Comparison of ENCODE assay signal across 31 cellular contexts in the genomic region with DNA sequence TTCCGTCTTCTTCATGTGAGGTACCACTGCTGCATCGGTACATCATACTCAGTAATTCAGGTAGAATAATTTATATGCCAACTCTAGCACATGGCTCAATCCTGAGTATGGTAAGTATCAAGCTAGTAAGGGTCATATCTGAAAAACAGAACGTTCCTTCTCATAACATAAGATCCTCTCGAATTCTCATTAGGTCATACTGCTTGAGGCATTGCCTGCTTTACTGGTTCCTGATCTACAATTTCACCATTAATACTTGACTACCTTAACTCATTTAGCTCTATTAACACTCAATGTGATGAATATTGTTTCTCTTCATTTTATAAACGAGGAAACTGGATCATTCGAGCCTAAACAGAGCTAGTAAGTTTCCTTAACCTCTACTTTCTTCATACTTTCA.
"Had no signal": no experiment of that assay in that cellular context is flagged by ENCODE, and none has a peak within 500 bp of the region (broad histone marks: within the 10 kb centered on the region; RNA-seq: fewer than 3 reads in every experiment).

No MANE protein-coding gene starts in this region.

- H3K4me3 Mint-ChIP-seq: activated CD4-positive, alpha-beta T cell treated with anti-CD3 and anti-CD28 coated beads, Interleukin-2, amount 10 ng/mL, durations not matched to agents 24 days and 14 days; activated CD8-positive, alpha-beta T cell treated with anti-CD3 and anti-CD28 coated beads for 36 hours; activated naive CD8-positive, alpha-beta T cell treated with anti-CD3 and anti-CD28 coated beads for 36 hours; activated T-cell treated with anti-CD3 and anti-CD28 coated beads, Interleukin-2, amount 50 U/mL, for 72 hours; activated T-helper 17 cell treated with anti-CD3 and anti-CD28 coated beads, Interleukin-2, amount 50 U/mL, for 72 hours; central memory CD8-positive, alpha-beta T cell; T-helper 1 cell treated with Interleukin-12 subunit alpha and Interleukin-12 subunit beta and Interleukin-4 antibody, amounts not matched to agents 30 μg/mL and 1 μg/mL, for 36 hours; T-helper 2 cell treated with Interferon-gamma antibody and Interleukin-4, amounts not matched to agents 5 μg/mL and 100 μg/mL, for 36 hours had no signal

- H3K27ac Mint-ChIP-seq: activated CD4-positive, alpha-beta T cell treated with anti-CD3 and anti-CD28 coated beads, Interleukin-2, amount 10 ng/mL, durations not matched to agents 24 days and 14 days; activated CD8-positive, alpha-beta T cell treated with anti-CD3 and anti-CD28 coated beads for 36 hours; activated naive CD8-positive, alpha-beta T cell treated with anti-CD3 and anti-CD28 coated beads for 36 hours; activated T-cell treated with anti-CD3 and anti-CD28 coated beads, Interleukin-2, amount 50 U/mL, for 72 hours; activated T-helper 17 cell treated with anti-CD3 and anti-CD28 coated beads, Interleukin-2, amount 50 U/mL, for 72 hours; T-helper 1 cell treated with Interleukin-12 subunit alpha and Interleukin-12 subunit beta and Interleukin-4 antibody, amounts not matched to agents 30 μg/mL and 1 μg/mL, for 36 hours; T-helper 2 cell treated with Interferon-gamma antibody and Interleukin-4, amounts not matched to agents 5 μg/mL and 100 μg/mL, for 36 hours had no signal

- H3K36me3 ChIP-seq: brain microvascular endothelial cell, cardiac muscle cell, SJCRH30 had no signal

- H3K4me1 ChIP-seq: SJCRH30 had no signal

- ATAC-seq: activated CD8-positive, alpha-beta T cell treated with anti-CD3 and anti-CD28 coated beads for 36 hours; activated T-cell treated with anti-CD3 and anti-CD28 coated beads, Interleukin-2, amount 50 U/mL, for 72 hours; activated T-helper 17 cell treated with anti-CD3 and anti-CD28 coated beads, Interleukin-2, amount 50 U/mL, for 72 hours had no signal

- H3K4me3 ChIP-seq: cardiac muscle cell, SJCRH30, SK-N-MC had no signal

- H3K9me3 ChIP-seq: SJCRH30 had no signal

- H3K4me1 Mint-ChIP-seq: activated CD4-positive, alpha-beta T cell treated with anti-CD3 and anti-CD28 coated beads, Interleukin-2, amount 10 ng/mL, durations not matched to agents 24 days and 14 days; activated naive CD8-positive, alpha-beta T cell treated with anti-CD3 and anti-CD28 coated beads for 36 hours; activated T-helper 17 cell treated with anti-CD3 and anti-CD28 coated beads, Interleukin-2, amount 50 U/mL, for 72 hours; central memory CD8-positive, alpha-beta T cell had no signal

- H3K27me3 Mint-ChIP-seq: activated CD4-positive, alpha-beta T cell treated with anti-CD3 and anti-CD28 coated beads, Interleukin-2, amount 10 ng/mL, durations not matched to agents 24 days and 14 days; activated CD8-positive, alpha-beta T cell treated with anti-CD3 and anti-CD28 coated beads for 36 hours; activated naive CD8-positive, alpha-beta T cell treated with anti-CD3 and anti-CD28 coated beads for 36 hours; activated T-helper 17 cell treated with anti-CD3 and anti-CD28 coated beads, Interleukin-2, amount 50 U/mL, for 72 hours; central memory CD8-positive, alpha-beta T cell had no signal

- H3K27me3 ChIP-seq: brain microvascular endothelial cell, cardiac muscle cell, SJCRH30 had no signal

- DNase-seq: activated CD4-positive, alpha-beta T cell treated with anti-CD3 and anti-CD28 coated beads, Interleukin-2, amount 10 ng/mL, durations not matched to agents 24 days and 14 days; activated CD4-positive, alpha-beta T cell treated with anti-CD3 and anti-CD28 coated beads, Interleukin-2, amount 50 U/mL, for 4 hours; activated CD8-positive, alpha-beta T cell treated with anti-CD3 and anti-CD28 coated beads for 36 hours; activated effector memory CD4-positive, alpha-beta T cell treated with anti-CD3 and anti-CD28 coated beads, Interleukin-2, amount 50 U/mL, for 16 hours; activated naive CD4-positive, alpha-beta T cell; activated naive CD4-positive, alpha-beta T cell treated with anti-CD3 and anti-CD28 coated beads, Interleukin-2, amount 50 U/mL, for 16 hours; activated naive CD8-positive, alpha-beta T cell treated with anti-CD3 and anti-CD28 coated beads for 36 hours; activated T-cell treated with anti-CD3 and anti-CD28 coated beads, Interleukin-2, amount 50 U/mL, for 1 hour; activated T-cell treated with anti-CD3 and anti-CD28 coated beads, Interleukin-2, amount 50 U/mL, for 72 hours; amniotic stem cell; aorta; brain microvascular endothelial cell; Kasumi-1; KG1; MM.1S; MV-4-11; NCI-H1092; NCI-H1436 treated with DMSO at 0.1 percent for 48 hours; NCI-H1694 treated with DMSO at 0.1 percent for 48 hours; NCI-H2029; NCI-H345; NCI-H524 treated with DMSO at 0.1 percent for 48 hours; NCI-H748 treated with DMSO at 0.1 percent for 48 hours; SHP77; SJCRH30 had no signal

- H3K27ac ChIP-seq: brain microvascular endothelial cell, cardiac muscle cell, SJCRH30, SK-N-MC had no signal

- H3K36me3 Mint-ChIP-seq: activated naive CD8-positive, alpha-beta T cell treated with anti-CD3 and anti-CD28 coated beads for 36 hours had no signal

- H3K9me3 Mint-ChIP-seq: activated CD4-positive, alpha-beta T cell treated with anti-CD3 and anti-CD28 coated beads, Interleukin-2, amount 10 ng/mL, durations not matched to agents 24 days and 14 days; activated naive CD8-positive, alpha-beta T cell treated with anti-CD3 and anti-CD28 coated beads for 36 hours; activated T-cell treated with anti-CD3 and anti-CD28 coated beads, Interleukin-2, amount 50 U/mL, for 72 hours; T-helper 1 cell treated with Interleukin-12 subunit alpha and Interleukin-12 subunit beta and Interleukin-4 antibody, amounts not matched to agents 30 μg/mL and 1 μg/mL, for 36 hours had no signal
